ENCODE assay signal across 1 cellular context in the genomic region with DNA sequence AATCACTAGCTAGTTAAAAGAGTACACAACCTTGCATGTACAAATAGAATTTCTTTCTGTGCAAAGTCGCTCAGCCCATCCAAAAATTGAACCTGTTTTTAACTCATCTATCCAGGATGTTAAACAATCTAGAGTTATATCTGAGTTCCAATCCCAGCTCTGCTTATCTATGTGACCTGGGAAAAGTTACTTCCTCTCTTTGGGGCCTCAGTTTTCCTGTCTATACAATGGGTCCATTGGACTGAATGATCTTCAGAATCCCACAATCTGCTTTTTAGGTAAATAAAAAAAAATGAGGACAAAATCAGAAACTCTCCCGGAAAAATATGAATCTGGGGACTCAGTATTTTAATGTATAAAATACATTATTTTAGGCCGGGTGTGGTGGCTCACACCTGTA.
TF ChIP-seq lines count a peak whose summit lies in the region.

No MANE protein-coding gene starts in this region.

TF ChIP-seq in K562, 482 proteins besides CTCF, POLR2A, EP300 and RAD21 (continued from another document):
- TF ChIP-seq ZNF655 (CRISPR knock-in tag; IDR thresholded peaks at IDR 0.05), result no peak
- no peak for TF ChIP-seq KLF1 (tag; IDR thresholded peaks at IDR 0.05)
- no peak for TF ChIP-seq CREB1 (IDR thresholded peaks at IDR 0.05)
- TF ChIP-seq CREB1 (CRISPR knock-in tag; IDR thresholded peaks at IDR 0.05), result no peak
- no peak for TF ChIP-seq MTA2 (IDR thresholded peaks at IDR 0.05; ENCODE audit: low read depth)
- peak; percentile 58; the same call in 1 of the 2 replicates for TF ChIP-seq ADNP (tag; IDR thresholded peaks at IDR 0.05)
- TF ChIP-seq NFE2L1 (tag; IDR thresholded peaks at IDR 0.05; ENCODE audit: borderline replicate concordance, low read depth), result no peak
- peak; percentile 89 for TF ChIP-seq RBM25 (IDR thresholded peaks at IDR 0.05; ENCODE audit: low read depth, low read length, severe bottlenecking)
- TF ChIP-seq ESRRB (CRISPR knock-in tag; IDR thresholded peaks at IDR 0.05; ENCODE audit: borderline replicate concordance), result no peak
- peak; percentile 36; the same call in 1 of the 2 replicates for TF ChIP-seq SPI1 (IDR thresholded peaks at IDR 0.05; ENCODE audit: borderline replicate concordance, low read depth, low read length)
- TF ChIP-seq TFAP4 (CRISPR knock-in tag; IDR thresholded peaks at IDR 0.05; ENCODE audit: borderline replicate concordance), result no peak
